Comparison of ENCODE assay signal across 31 cellular contexts in genomic region chr1:56836359-56836758, GRCh38. TPM values are rescaled to one million over a fixed set of nuclear protein-coding genes. Genes with fewer than 3 reads are reported as not detected.
DNase-seq lines count a peak whose midpoint lies in the region; ATAC-seq and TF ChIP-seq lines count a peak whose summit lies in the region.
"Had no signal": no experiment of that assay in that cellular context is flagged by ENCODE, and none has a peak within 500 bp of the region (broad histone marks: within the 10 kb centered on the region; RNA-seq: fewer than 3 reads in every experiment).

No MANE protein-coding gene starts in this region.

- ATAC-seq in Right ventricle myocardium inferior (no peak), left lobe of liver (peak; percentile 19), GM18505 (IDR thresholded peaks at IDR 0.05; ENCODE audit: unreplicated experiment) (no peak)
- ATAC-seq: A549, GM12878 had no signal

- H3K36me3 ChIP-seq in right atrium auricular region (no peaks in the 10 kb centered on the region), liver (ENCODE audit: control insufficient read depth in 4 of 4, insufficient read depth in 3 of 4, low read depth in 1 of 4, low read length in 3 of 4) (no peaks in the 10 kb centered on the region), neuronal stem cell (replicated peaks in 1 of 2; ENCODE audit: control insufficient read depth in 2 of 2, insufficient read depth in 2 of 2, low read length in 2 of 2) (no peaks in the 10 kb centered on the region), A673 (ENCODE audit: insufficient read depth, low read length, poor library complexity, severe bottlenecking) (no peaks in the 10 kb centered on the region)
- H3K36me3 ChIP-seq: BE2C, BLaER1 had no signal

- no peak overlapping the region for H3K4me2 ChIP-seq in neuronal stem cell (ENCODE audit: insufficient read depth, low read length, poor library complexity, severe bottlenecking)
- H3K4me2 ChIP-seq: A549, BLaER1 had no signal

- H2BK5ac ChIP-seq in neuronal stem cell (ENCODE audit: low read length): no peak overlapping the region

- H2BK15ac ChIP-seq in neuronal stem cell (ENCODE audit: low read length): no peak overlapping the region

- H3K9ac ChIP-seq in liver (ENCODE audit: low read depth in 1 of 2, low read length in 2 of 2) (no peak overlapping the region), neuronal stem cell (ENCODE audit: low read depth, low read length, poor library complexity) (no peak overlapping the region)
- H3K9ac ChIP-seq: BLaER1 had no signal

- no peak overlapping the region for H2AK5ac ChIP-seq in neuronal stem cell (ENCODE audit: low read depth, low read length)

- DNase-seq in right atrium auricular region (ENCODE audit: low spot score): peak; percentile 21
- DNase-seq in Right ventricle myocardium inferior (ENCODE audit: missing footprints): no peak
- no peak for DNase-seq in left lobe of liver (ENCODE audit: low spot score)
- DNase-seq in neuronal stem cell (ENCODE audit: low spot score): no peak
- no peak for DNase-seq in activated CD4-positive, alpha-beta T cell treated with anti-CD3 and anti-CD28 coated beads for 48 hours
- DNase-seq in A673 (ENCODE audit: low spot score): no peak
- DNase-seq: ACHN; BE2C; C1 segment of cervical spinal cord; CD4-positive, alpha-beta memory T cell; CD4-positive, CD25-positive, alpha-beta regulatory T cell; CD8-positive, alpha-beta memory T cell; COR-L47; DMS 273 treated with DMSO at 0.1 percent for 48 hours; DMS153; DMS53; DMS79; DND-41; EL; GDM1 had no signal

- no peak overlapping the region for H3K23ac ChIP-seq in neuronal stem cell (ENCODE audit: low read depth, low read length, poor library complexity)

- H4K8ac ChIP-seq in neuronal stem cell (ENCODE audit: low read depth, low read length): no peak overlapping the region

- no peak overlapping the region for H4K91ac ChIP-seq in neuronal stem cell (ENCODE audit: low read depth, low read length, poor library complexity)

- H3K27me3 ChIP-seq in right atrium auricular region (no peaks in the 10 kb centered on the region), liver (ENCODE audit: control insufficient read depth in 4 of 4, insufficient read depth in 4 of 4, low read length in 3 of 4) (no peaks in the 10 kb centered on the region), neuronal stem cell (ENCODE audit: control insufficient read depth in 3 of 3, insufficient read depth in 3 of 3, low read depth in 1 of 3, low read length in 3 of 3) (no peaks in the 10 kb centered on the region), A673 (replicated peaks; ENCODE audit: insufficient read depth, low read depth, low read length, poor library complexity) (no peaks in the 10 kb centered on the region)
- H3K27me3 ChIP-seq: BE2C, BLaER1 had no signal

- H3K79me1 ChIP-seq in neuronal stem cell (ENCODE audit: low read depth, low read length): no peaks in the 10 kb centered on the region

- no peak overlapping the region for H2BK120ac ChIP-seq in neuronal stem cell (ENCODE audit: low read depth, low read length)

- H2BK12ac ChIP-seq in neuronal stem cell (ENCODE audit: low read length): no peak overlapping the region

- H3K9me3 ChIP-seq in right atrium auricular region: peaks cover 0 to 7% of the 10 kb centered on the region in 2 donors
- H3K9me3 ChIP-seq in liver (ENCODE audit: control insufficient read depth in 4 of 4, low read length in 3 of 4): peaks cover 0 to 9% (median 3%) of the 10 kb centered on the region in 4 donors
- peaks cover 0 to 4% of the 10 kb centered on the region in 2 donors for H3K9me3 ChIP-seq in neuronal stem cell (replicated peaks in 1 of 2; ENCODE audit: control insufficient read depth in 2 of 2, insufficient read depth in 1 of 2, low read depth in 1 of 2, low read length in 2 of 2)
- H3K9me3 ChIP-seq in A673 (ENCODE audit: low read depth, low read length, poor library complexity, severe bottlenecking): no peaks in the 10 kb centered on the region
- H3K9me3 ChIP-seq: A549, BE2C had no signal

- no peak for TF ChIP-seq POLR2A in GM18505 (IDR thresholded peaks at IDR 0.05; ENCODE audit: borderline replicate concordance, extremely low read depth, insufficient read depth, insufficient read length)

- TF ChIP-seq RAD21 in liver (IDR thresholded peaks at IDR 0.05): no peak

- no peak overlapping the region for H3K4me3 ChIP-seq in right atrium auricular region
- H3K4me3 ChIP-seq in liver (ENCODE audit: low read depth in 1 of 3, low read length in 3 of 3): no peak overlapping the region
- H3K4me3 ChIP-seq in neuronal stem cell (ENCODE audit: low read length in 2 of 2): no peak overlapping the region
- H3K4me3 ChIP-seq in A673 (ENCODE audit: low read depth, low read length, poor library complexity, severe bottlenecking): no peak overlapping the region
- H3K4me3 ChIP-seq: A549, BLaER1, GM12878 had no signal

- H3K18ac ChIP-seq in neuronal stem cell (ENCODE audit: low read length): peak overlapping the region; percentile 1

- 68% methylated on average over 4 of the region's 4 CpGs for WGBS in liver
- no CpG with 5 or more reads among the region's 4 CpGs for WGBS in neuronal stem cell (ENCODE audit: extremely low coverage in 2 of 2, insufficient read length in 2 of 2, insufficient replicate concordance in 1 of 2), 2 donors

- H3K14ac ChIP-seq in neuronal stem cell (ENCODE audit: low read length): no peak overlapping the region

- TF ChIP-seq CTCF in right atrium auricular region (IDR thresholded peaks at IDR 0.05): no peak
- TF ChIP-seq CTCF in liver (IDR thresholded peaks at IDR 0.05; ENCODE audit: low read depth, low read length, missing input control): no peak
- TF ChIP-seq CTCF in A673 (conservative IDR thresholded peaks at IDR 0.05; ENCODE audit: low read depth, low read length): no peak

- BruUV-seq in A673 (replicated peaks; lab: Mats Ljungman, UMichigan): no TSS peak

- H3K4me1 ChIP-seq in right atrium auricular region (peaks cover 0 to 3% of the 10 kb centered on the region in 2 donors), liver (ENCODE audit: control insufficient read depth in 4 of 4, insufficient read depth in 4 of 4, low read length in 3 of 4) (peaks cover 6 to 20% (median 13%) of the 10 kb centered on the region in 4 donors), neuronal stem cell (ENCODE audit: control insufficient read depth in 2 of 2, insufficient read depth in 1 of 2, low read depth in 1 of 2, low read length in 2 of 2) (peaks cover 0 to 6% of the 10 kb centered on the region in 2 donors), A673 (ENCODE audit: insufficient read depth, low read length, poor library complexity, severe bottlenecking) (peaks cover 10% of the 10 kb centered on the region)
- H3K4me1 ChIP-seq: A549, BE2C had no signal

- POLR2A ChIA-PET in A673 (lab: Charles Lee; ENCODE audit: low non-redundant PET): no interaction called here

- H3K27ac ChIP-seq in right atrium auricular region (no peak overlapping the region), liver (ENCODE audit: low read depth in 1 of 2, low read length in 2 of 2) (peak overlapping the region; percentile 62 to 72), neuronal stem cell (replicated peaks; ENCODE audit: low read length) (no peak overlapping the region), A673 (ENCODE audit: low read depth, low read length, poor library complexity, severe bottlenecking) (no peak overlapping the region)
- H3K27ac ChIP-seq: 22Rv1, A549, BLaER1 had no signal

- no peak overlapping the region for H3K4ac ChIP-seq in neuronal stem cell (ENCODE audit: low read length)

- CTCF ChIA-PET in A673 (lab: Charles Lee): no interaction called here

- H2AFZ ChIP-seq in neuronal stem cell (ENCODE audit: low read length): no peak overlapping the region

- intact Hi-C loops in Right ventricle myocardium inferior (cut with DNase I) (loop anchor here (10.0 kb wide), 3 partner anchors 128 to 1318 kb away; partner anchors contain the start of gene C8B), A673 (cut with micrococcal nuclease; ENCODE audit: unreplicated experiment) (loop anchor here (10.0 kb wide), 1 partner anchor 1208 kb away; no protein-coding TSS in a partner anchor)

TF ChIP-seq in liver, 16 proteins besides CTCF, POLR2A, EP300 and RAD21:
- TF ChIP-seq GABPA (IDR thresholded peaks at IDR 0.05 in 1 of 2, conservative IDR thresholded peaks at IDR 0.05 in 1 of 2): no peak

RNA-seq across cellular contexts. Expression of gene FYB2, which starts 17.2 kb away (rescaled TPM):
- under 1 TPM; 0.39 to 0.70 TPM for total RNA-seq in right atrium auricular region
- 14.0 TPM for total RNA-seq in Right ventricle myocardium inferior
- 19.4 TPM for total RNA-seq in left lobe of liver
- 10 to 100 TPM in 1 of 2 donors, 1 to 10 TPM in 1; 3.3 to 31.3 TPM for total RNA-seq in liver
- polyA plus RNA-seq in liver: 10 to 100 TPM in 1 of 2 donors, 1 to 10 TPM in 1; 4.7 to 27.6 TPM
- polyA plus RNA-seq in neuronal stem cell (2013, experiment 1 of 2): 0.59 TPM
- polyA plus RNA-seq in neuronal stem cell (2013, experiment 2 of 2): 0.60 TPM
- total RNA-seq in A673 (2021): 0.47 TPM in 1 of 2 replicates, not detected in the other
- total RNA-seq: CD4-positive, alpha-beta memory T cell; CD4-positive, CD25-positive, alpha-beta regulatory T cell; CD8-positive, alpha-beta memory T cell; Daoy; G401 had no signal
- polyA plus RNA-seq: A549; AG04450; CD14-positive monocyte; CD4-positive, alpha-beta memory T cell; CD4-positive, CD25-positive, alpha-beta regulatory T cell; CD8-positive, alpha-beta memory T cell had no signal

RNA-seq across cellular contexts. Expression of gene C8A, which starts 18.2 kb away (rescaled TPM):
- total RNA-seq in right atrium auricular region: not detected
- not detected for total RNA-seq in Right ventricle myocardium inferior
- 302 TPM for total RNA-seq in left lobe of liver
- total RNA-seq in liver: 100 to 1,000 TPM; 144 to 669 TPM
- 100 to 1,000 TPM; 188 to 363 TPM for polyA plus RNA-seq in liver
- not detected for polyA plus RNA-seq in neuronal stem cell (2013, experiment 1 of 2)
- not detected for polyA plus RNA-seq in neuronal stem cell (2013, experiment 2 of 2)
- total RNA-seq in A673 (2021): not detected in 2 replicates
- total RNA-seq: A172; CD4-positive, alpha-beta memory T cell; CD4-positive, CD25-positive, alpha-beta regulatory T cell; CD8-positive, alpha-beta memory T cell; Daoy; G401; GM12878 had no signal
- polyA plus RNA-seq: A549; AG04450; CD14-positive monocyte; CD4-positive, alpha-beta memory T cell; CD4-positive, CD25-positive, alpha-beta regulatory T cell; CD8-positive, alpha-beta memory T cell; GM12878 had no signal

Comparison
In these comparisons a context has a peak if more than half of its experiments do, and no peak if none do; other contexts are left out.
1. H3K27ac ChIP-seq: peak in liver (2 of 2); none in right atrium auricular region (0 of 2), neuronal stem cell (single experiment) and A673 (single experiment).
2. RNA of gene C8A, which starts 18.2 kb away (total RNA-seq): 144 to 669 TPM in liver and 302 TPM in left lobe of liver (single experiment); not detected in right atrium auricular region, not detected in Right ventricle myocardium inferior (single experiment) and not detected in A673; every median in the first group is over 100 times any median in the second.